17 cellular contexts compared by ENCODE assay signal in genomic region chr13:44393391-44393790, GRCh38. TPM values are rescaled to one million over a fixed set of nuclear protein-coding genes. Genes with fewer than 3 reads are reported as not detected.
DNase-seq lines count a peak whose midpoint lies in the region; ATAC-seq and TF ChIP-seq lines count a peak whose summit lies in the region.
"Had no signal": no experiment of that assay in that cellular context is flagged by ENCODE, and none has a peak within 500 bp of the region (broad histone marks: within the 10 kb centered on the region; RNA-seq: fewer than 3 reads in every experiment).

No MANE protein-coding gene starts in this region.

- peaks cover 5% of the 10 kb centered on the region for H3K27me3 Mint-ChIP-seq in neural progenitor cell (ENCODE audit: insufficient read depth, low read depth)

- H3K36me3 ChIP-seq in neural progenitor cell (no peaks in the 10 kb centered on the region), vagina (no peaks in the 10 kb centered on the region)

- peaks cover 39% of the 10 kb centered on the region for H3K4me1 ChIP-seq in neural progenitor cell
- H3K4me1 ChIP-seq in vagina: peaks cover 14% of the 10 kb centered on the region
- H3K4me1 ChIP-seq: A549 had no signal

- H3K4me3 ChIP-seq in epithelial cell of proximal tubule (ENCODE audit: low read depth, low read length): no peak overlapping the region
- no peak overlapping the region for H3K4me3 ChIP-seq in neural progenitor cell
- no peak overlapping the region for H3K4me3 ChIP-seq in vagina
- H3K4me3 ChIP-seq: A549 had no signal

- intact Hi-C loops in cardiac septum (cut with DNase I) (no loop called here), Right ventricle myocardium inferior (cut with DNase I) (no loop called here), vagina (cut with DNase I) (loop anchor here (5.0 kb wide), 1 partner anchor 174 kb away; no protein-coding TSS in a partner anchor)

- no peak overlapping the region for H3K4me2 ChIP-seq in neural progenitor cell
- H3K4me2 ChIP-seq: A549 had no signal

- H3K4me3 Mint-ChIP-seq in neural progenitor cell: peak overlapping the region; percentile 51
- H3K4me3 Mint-ChIP-seq: T-cell had no signal

- H3K27me3 ChIP-seq in neural progenitor cell: no peaks in the 10 kb centered on the region
- no peaks in the 10 kb centered on the region for H3K27me3 ChIP-seq in vagina

- DNase-seq in cardiac septum (ENCODE audit: low spot score) (peak; percentile 64), Right ventricle myocardium inferior (ENCODE audit: missing footprints) (no peak), epithelial cell of proximal tubule (ENCODE audit: low read depth) (peak; percentile 57), neural progenitor cell (ENCODE audit: low spot score) (no peak), vagina (ENCODE audit: extremely low spot score in 2 of 2) (no peak), NCI-H128 (lab: John Stamatoyannopoulos, UW; ENCODE audit: unreplicated experiment) (no peak), pons (ENCODE audit: low spot score) (no peak)
- DNase-seq: activated T-cell treated with anti-CD3 and anti-CD28 coated beads, Interleukin-2, amount 50 U/mL, for 48 hours; COR-L47; effector memory CD4-positive, alpha-beta T cell; foreskin fibroblast; NCI-H1417 treated with DMSO at 0.1 percent for 48 hours; NCI-H446 treated with DMSO at 0.1 percent for 48 hours; stimulated activated naive CD8-positive, alpha-beta T cell treated with anti-CD3 and anti-CD28 coated beads, Interleukin-15, Interleukin-2, amounts not matched to agents 100 U/mL and 50 U/mL, for 24 hours; T-cell had no signal

- H4K20me1 ChIP-seq in neural progenitor cell (ENCODE audit: low read depth): no peaks in the 10 kb centered on the region

- TF ChIP-seq POLR2A in vagina (IDR thresholded peaks at IDR 0.05): no peak

- H3K9me3 ChIP-seq in neural progenitor cell (ENCODE audit: low read depth): no peaks in the 10 kb centered on the region
- H3K9me3 ChIP-seq in vagina: no peaks in the 10 kb centered on the region
- H3K9me3 ChIP-seq: A549 had no signal

- no peaks in the 10 kb centered on the region for H3K79me2 ChIP-seq in neural progenitor cell (ENCODE audit: low read depth)

- H3K27ac Mint-ChIP-seq in neural progenitor cell: peak overlapping the region; percentile 64
- H3K27ac Mint-ChIP-seq: T-cell had no signal

- no peaks in the 10 kb centered on the region for H3K9me3 Mint-ChIP-seq in neural progenitor cell
- H3K9me3 Mint-ChIP-seq: T-cell had no signal

- H3K4me1 Mint-ChIP-seq in neural progenitor cell: peaks cover 75% of the 10 kb centered on the region

- H3K36me3 Mint-ChIP-seq in neural progenitor cell: no peaks in the 10 kb centered on the region
- H3K36me3 Mint-ChIP-seq: T-cell had no signal

- no peak for TF ChIP-seq CTCF in epithelial cell of proximal tubule (conservative IDR thresholded peaks at IDR 0.05; ENCODE audit: low read depth, low read length)
- TF ChIP-seq CTCF in neural progenitor cell (IDR thresholded peaks at IDR 0.05): no peak
- TF ChIP-seq CTCF in vagina (IDR thresholded peaks at IDR 0.05): no peak

- H2AFZ ChIP-seq in neural progenitor cell (replicated peaks): no peak overlapping the region

- peaks cover 22% of the 10 kb centered on the region for H3F3A ChIP-seq in neural progenitor cell (ENCODE audit: low read depth)

- H3K9ac ChIP-seq in neural progenitor cell: no peak overlapping the region

- H3K27ac ChIP-seq in neural progenitor cell (no peak overlapping the region), vagina (no peak overlapping the region)
- H3K27ac ChIP-seq: A549 had no signal

- ATAC-seq in Right ventricle myocardium inferior: no peak
- ATAC-seq in GM18868 (IDR thresholded peaks at IDR 0.05; ENCODE audit: unreplicated experiment): no peak
- ATAC-seq: A549; stimulated activated naive CD8-positive, alpha-beta T cell treated with anti-CD3 and anti-CD28 coated beads, Interleukin-15, Interleukin-2, amounts not matched to agents 100 U/mL and 50 U/mL, for 24 hours; T-cell had no signal

RNA-seq across cellular contexts. Expression of gene SERP2, which starts 19.8 kb away (rescaled TPM):
- total RNA-seq in cardiac septum (7.9 TPM), Right ventricle myocardium inferior (15.7 TPM), epithelial cell of proximal tubule (2.7 and 5.8 TPM in 2 replicates), neural progenitor cell (ENCODE audit: low replicate concordance) (2.5 and 8.1 TPM in 2 replicates), vagina (13.8 TPM)

Comparison
In these comparisons a context has a peak if more than half of its experiments do, and no peak if none do; other contexts are left out.
1. DNase-seq: peak in cardiac septum (single experiment) and epithelial cell of proximal tubule (single experiment); none in Right ventricle myocardium inferior (single experiment), neural progenitor cell (single experiment), vagina (0 of 2), NCI-H128 (single experiment) and pons (single experiment).